In genomic region chr5:104800440-104801048, GRCh38 we compare ENCODE assay signal across 14 cellular contexts.
DNase-seq lines count a peak whose midpoint lies in the region; ATAC-seq and TF ChIP-seq lines count a peak whose summit lies in the region.
"Had no signal": no experiment of that assay in that cellular context is flagged by ENCODE, and none has a peak within 500 bp of the region (broad histone marks: within the 10 kb centered on the region; RNA-seq: fewer than 3 reads in every experiment).

No MANE protein-coding gene starts in this region.

- peak; percentile 70 for ATAC-seq in left lobe of liver
- no peak for ATAC-seq in HG02884 (IDR thresholded peaks at IDR 0.05; ENCODE audit: unreplicated experiment)
- no peak for ATAC-seq in HG03521 (IDR thresholded peaks at IDR 0.05; ENCODE audit: unreplicated experiment)
- ATAC-seq: activated T-cell treated with anti-CD3 and anti-CD28 coated beads, Interleukin-2, amount 50 U/mL, for 72 hours; stimulated activated naive CD8-positive, alpha-beta T cell treated with anti-CD3 and anti-CD28 coated beads, Interleukin-15, Interleukin-2, amounts not matched to agents 100 U/mL and 50 U/mL, for 24 hours had no signal

- DNase-seq in GM10266 (ENCODE audit: extremely low spot score) (no peak), KBM-7 (peak; percentile 49), left lobe of liver (ENCODE audit: low spot score) (no peak), HK-2 (ENCODE audit: unreplicated experiment) (no peak)
- no peak for DNase-seq in stimulated activated CD4-positive, alpha-beta T cell treated with anti-CD3 and anti-CD28 coated beads, Interleukin-4, amount 100 ng/mL, for 1 hour
- DNase-seq: activated T-cell treated with anti-CD3 and anti-CD28 coated beads, Interleukin-2, amount 50 U/mL, for 72 hours; CD8-positive, alpha-beta memory T cell; head of caudate nucleus; NCI-H2171 treated with DMSO at 0.1 percent for 48 hours; stimulated activated CD4-positive, alpha-beta T cell treated with anti-CD3 and anti-CD28 coated beads, Interleukin-15, amount 100 ng/mL, for 24 hours; stimulated activated naive CD8-positive, alpha-beta T cell treated with anti-CD3 and anti-CD28 coated beads, Interleukin-15, Interleukin-2, amounts not matched to agents 100 U/mL and 50 U/mL, for 24 hours had no signal

- in situ Hi-C loops in KBM-7 (cut with MboI; ENCODE audit: low pct_unique_long_range_greater_than_20kb, low sequenced_read_pairs), result no loop called here

- no peak overlapping the region for H3K27ac ChIP-seq in VCaP

- TF ChIP-seq CTCF in GM10266 (IDR thresholded peaks at IDR 0.05; ENCODE audit: control insufficient read depth, insufficient read depth, low read depth, missing control alignments), result peak; percentile 34
- TF ChIP-seq CTCF in VCaP (conservative IDR thresholded peaks at IDR 0.05), result peak; percentile 78
